Comparison of ENCODE assay signal across 9 cellular contexts in genomic region chr4:85498068-85498733, GRCh38. TPM values are rescaled to one million over a fixed set of nuclear protein-coding genes. Genes with fewer than 3 reads are reported as not detected.
A peak's percentile ranks its signal among the peaks of the same experiment; 100 is the strongest.
DNase-seq lines count a peak whose midpoint lies in the region; ATAC-seq and TF ChIP-seq lines count a peak whose summit lies in the region.
"Had no signal": no experiment of that assay in that cellular context is flagged by ENCODE, and none has a peak within 500 bp of the region (broad histone marks: within the 10 kb centered on the region; RNA-seq: fewer than 3 reads in every experiment).

No MANE protein-coding gene starts in this region.

- H2AFZ ChIP-seq in OCI-LY3 (ENCODE audit: low read depth, low read length): no peak overlapping the region

- intact Hi-C loops in stomach (cut with DNase I; ENCODE audit: low total_unique reads): no loop called here

- no peak for TF ChIP-seq EP300 in stomach (IDR thresholded peaks at IDR 0.05)

- H3K4me3 ChIP-seq in OCI-LY3 (ENCODE audit: low read length) (peak overlapping the region; percentile 51), foreskin fibroblast (ENCODE audit: low read depth in 1 of 2, low read length in 2 of 2) (no peak overlapping the region), stomach (no peak overlapping the region)

- 39 to 44% (median 42%) methylated on average over 5 of the region's 5 CpGs for WGBS in stomach, 5 donors

- TF ChIP-seq CTCF in OCI-LY3 (IDR thresholded peaks at IDR 0.05; ENCODE audit: low read depth, low read length) (no peak), foreskin fibroblast (IDR thresholded peaks at IDR 0.05; ENCODE audit: low read depth, low read length) (no peak), stomach (IDR thresholded peaks at IDR 0.05) (no peak)

- H3K27me3 ChIP-seq in OCI-LY3 (ENCODE audit: low read depth, low read length) (no peaks in the 10 kb centered on the region), stomach (no peaks in the 10 kb centered on the region)

- H3K4me2 ChIP-seq in OCI-LY3 (ENCODE audit: low read length): peak overlapping the region; percentile 79

- peak; percentile 97 for ATAC-seq in GM19023 (IDR thresholded peaks at IDR 0.05; ENCODE audit: unreplicated experiment)
- ATAC-seq in HG02943 (IDR thresholded peaks at IDR 0.05; ENCODE audit: low read depth, unreplicated experiment): peak; percentile 95
- ATAC-seq: T-cell had no signal

- H3K9me3 ChIP-seq in OCI-LY3 (ENCODE audit: insufficient read depth, low read length) (no peaks in the 10 kb centered on the region), stomach (no peaks in the 10 kb centered on the region)

- H4K20me1 ChIP-seq in OCI-LY3 (ENCODE audit: insufficient read depth, low read length): peaks cover 14% of the 10 kb centered on the region; the same call in 1 of the 2 replicates

- H3K36me3 ChIP-seq in OCI-LY3 (replicated peaks; ENCODE audit: low read depth, low read length) (peaks cover 25% of the 10 kb centered on the region), stomach (no peaks in the 10 kb centered on the region)

- H3K27ac ChIP-seq in OCI-LY3 (ENCODE audit: low read length) (peak overlapping the region; percentile 68), stomach (peak overlapping the region in 4 of 5 donors; percentile 52 to 70 (median 60))

- peak; percentile 95 to 96 for DNase-seq in foreskin fibroblast
- peak; percentile 61 for DNase-seq in stomach
- no peak for DNase-seq in activated CD8-positive, alpha-beta memory T cell treated with anti-CD3 and anti-CD28 coated beads for 24 hours
- DNase-seq in activated gamma-delta T cell treated with Interleukin-2 at 50 U/mL for 16 hours: no peak
- no peak for DNase-seq in amniotic stem cell (lab: John Stamatoyannopoulos, UW)

- H3K9ac ChIP-seq in OCI-LY3 (ENCODE audit: low read length): peak overlapping the region; percentile 37

- peaks cover 59% of the 10 kb centered on the region for H3K4me1 ChIP-seq in OCI-LY3 (ENCODE audit: low read length)
- peaks cover 9 to 42% (median 19%) of the 10 kb centered on the region in 4 donors for H3K4me1 ChIP-seq in stomach

- peaks cover 92% of the 10 kb centered on the region for H3K79me2 ChIP-seq in OCI-LY3 (ENCODE audit: low read length)

- no peak for TF ChIP-seq POLR2A in stomach (IDR thresholded peaks at IDR 0.05)

RNA-seq across cellular contexts. Expression of gene ARHGAP24, which starts 23.3 kb away (rescaled TPM):
- total RNA-seq in stomach: 100 to 1,000 TPM in 1 of 5 donors, 10 to 100 TPM in 3, 1 to 10 TPM in 1; 6.4 to 152 (median 54.9) TPM
- polyA plus RNA-seq in stomach: 10 to 100 TPM in 2 of 3 donors, 1 to 10 TPM in 1; 6.7 to 13.4 (median 11.0) TPM

Comparison
In these comparisons a context has a peak if more than half of its experiments do, and no peak if none do; other contexts are left out.
1. DNase-seq: peak in foreskin fibroblast (2 of 2) and stomach (single experiment); none in activated CD8-positive, alpha-beta memory T cell treated with anti-CD3 and anti-CD28 coated beads for 24 hours (single experiment), activated gamma-delta T cell treated with Interleukin-2 at 50 U/mL for 16 hours (single experiment) and amniotic stem cell (single experiment).